ENCODE assay signal across 20 cellular contexts in the genomic region with DNA sequence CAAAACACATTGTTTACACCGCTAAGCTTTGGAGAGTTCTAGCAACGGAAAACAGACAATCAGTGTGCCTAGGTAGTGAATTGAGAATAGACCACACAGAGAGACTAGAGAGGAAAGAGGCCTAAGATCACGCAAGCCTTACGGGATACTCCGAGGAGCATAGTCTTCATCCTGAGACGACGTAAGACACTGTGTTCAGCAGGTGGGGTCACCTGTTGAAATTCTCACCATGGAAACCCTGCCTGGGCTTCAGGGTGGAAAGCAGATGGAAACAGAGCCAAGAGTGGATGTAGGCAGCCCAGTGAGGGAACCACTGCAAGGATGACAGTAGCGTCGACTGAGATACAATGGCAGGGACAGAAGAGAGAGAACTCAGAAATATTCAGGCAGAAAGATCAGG. TPM values are rescaled to one million over a fixed set of nuclear protein-coding genes. Genes with fewer than 3 reads are reported as not detected.
DNase-seq lines count a peak whose midpoint lies in the region; TF ChIP-seq lines count a peak whose summit lies in the region.
"Had no signal": no experiment of that assay in that cellular context is flagged by ENCODE, and none has a peak within 500 bp of the region (broad histone marks: within the 10 kb centered on the region; RNA-seq: fewer than 3 reads in every experiment).

No MANE protein-coding gene starts in this region.

- no peak overlapping the region for H2BK120ac ChIP-seq in neuronal stem cell (ENCODE audit: low read depth, low read length)

- TF ChIP-seq CTCF in HEK293 (tag by site-specific recombination; IDR thresholded peaks at IDR 0.05) (no peak), esophagus muscularis mucosa (IDR thresholded peaks at IDR 0.05) (no peak)

- CTCF ChIA-PET in HEK293 (lab: Yijun Ruan, JAX) = interaction anchor here (0.9 kb wide), 1 partner anchor 299 kb away, joined by 3 read pairs; no protein-coding TSS in a partner anchor

- H2AFZ ChIP-seq in neuronal stem cell (ENCODE audit: low read length) = no peak overlapping the region
- H2AFZ ChIP-seq: GM23248 had no signal

- DNase-seq in activated CD4-positive, alpha-beta T cell treated with anti-CD3 and anti-CD28 coated beads, Interleukin-2, amount 10 ng/mL, durations not matched to agents 24 days and 14 days = peak; percentile 50
- DNase-seq in activated CD4-positive, alpha-beta T cell treated with anti-CD3 and anti-CD28 coated beads for 4 hours = no peak
- DNase-seq in esophagus muscularis mucosa (ENCODE audit: extremely low spot score) = peak; percentile 24
- DNase-seq in neuronal stem cell (ENCODE audit: low spot score) = no peak
- no peak for DNase-seq in SW480 (ENCODE audit: low spot score)
- DNase-seq: Caco-2; CD4-positive, CD25-positive, alpha-beta regulatory T cell; CD8-positive, alpha-beta T cell; DMS79; EL; GDM1; GM23248; H7; HFFc6 had no signal

- H3K4me3 ChIP-seq in HEK293 (ENCODE audit: low read depth, low read length) (no peak overlapping the region), esophagus muscularis mucosa (no peak overlapping the region), neuronal stem cell (ENCODE audit: low read length in 2 of 2) (no peak overlapping the region)
- H3K4me3 ChIP-seq: BLaER1, GM12878, GM23248 had no signal

- H3K27ac Mint-ChIP-seq in activated CD4-positive, alpha-beta T cell treated with anti-CD3 and anti-CD28 coated beads, Interleukin-2, amount 10 ng/mL, durations not matched to agents 24 days and 14 days = no peak overlapping the region
- H3K27ac Mint-ChIP-seq: B cell; CD8-positive, alpha-beta T cell; HFFc6 had no signal

- intact Hi-C loops in activated CD4-positive, alpha-beta T cell treated with anti-CD3 and anti-CD28 coated beads, Interleukin-2, amount 10 ng/mL, durations not matched to agents 24 days and 14 days (cut with micrococcal nuclease) = no loop called here
- intact Hi-C loops in esophagus muscularis mucosa (cut with DNase I) = no loop called here

- no peak for TF ChIP-seq EP300 in esophagus muscularis mucosa (IDR thresholded peaks at IDR 0.05)

- H3K79me1 ChIP-seq in neuronal stem cell (ENCODE audit: low read depth, low read length) = no peaks in the 10 kb centered on the region

- H3K27me3 Mint-ChIP-seq in activated CD4-positive, alpha-beta T cell treated with anti-CD3 and anti-CD28 coated beads, Interleukin-2, amount 10 ng/mL, durations not matched to agents 24 days and 14 days = no peaks in the 10 kb centered on the region
- H3K27me3 Mint-ChIP-seq: B cell; CD4-positive, CD25-positive, alpha-beta regulatory T cell had no signal

- no peak overlapping the region for H3K14ac ChIP-seq in neuronal stem cell (ENCODE audit: low read length)

- H3K4me1 Mint-ChIP-seq in activated CD4-positive, alpha-beta T cell treated with anti-CD3 and anti-CD28 coated beads, Interleukin-2, amount 10 ng/mL, durations not matched to agents 24 days and 14 days = peaks cover 14% of the 10 kb centered on the region
- H3K4me1 Mint-ChIP-seq: B cell had no signal

- TF ChIP-seq POLR2A in esophagus muscularis mucosa (IDR thresholded peaks at IDR 0.05; ENCODE audit: low read depth) = no peak

- H3K23ac ChIP-seq in neuronal stem cell (ENCODE audit: low read depth, low read length, poor library complexity) = no peak overlapping the region

- no peak overlapping the region for H2AK5ac ChIP-seq in neuronal stem cell (ENCODE audit: low read depth, low read length)

- H3K36me3 Mint-ChIP-seq in activated CD4-positive, alpha-beta T cell treated with anti-CD3 and anti-CD28 coated beads, Interleukin-2, amount 10 ng/mL, durations not matched to agents 24 days and 14 days (ENCODE audit: low read depth) = peaks cover 42% of the 10 kb centered on the region

- no peak overlapping the region for H3K4ac ChIP-seq in neuronal stem cell (ENCODE audit: low read length)

- H4K8ac ChIP-seq in neuronal stem cell (ENCODE audit: low read depth, low read length) = no peak overlapping the region

- WGBS in esophagus muscularis mucosa = 96% methylated on average over 9 of the region's 9 CpGs
- WGBS in neuronal stem cell (ENCODE audit: extremely low coverage in 2 of 2, insufficient read length in 2 of 2, insufficient replicate concordance in 1 of 2), 2 donors = no CpG with 5 or more reads among the region's 9 CpGs

- no peak overlapping the region for H2BK15ac ChIP-seq in neuronal stem cell (ENCODE audit: low read length)

- no peak overlapping the region for H3K9ac ChIP-seq in neuronal stem cell (ENCODE audit: low read depth, low read length, poor library complexity)
- H3K9ac ChIP-seq: BLaER1, GM23248 had no signal

- H3K36me3 ChIP-seq in HEK293 (ENCODE audit: control insufficient read depth in 2 of 2, insufficient read depth in 1 of 2, low read length in 2 of 2) (peaks cover 50 to 52% of the 10 kb centered on the region in 2 experiments), esophagus muscularis mucosa (peaks cover 6 to 84% (median 51%) of the 10 kb centered on the region in 4 donors), neuronal stem cell (replicated peaks in 1 of 2; ENCODE audit: control insufficient read depth in 2 of 2, insufficient read depth in 2 of 2, low read length in 2 of 2) (peaks cover 3 to 78% of the 10 kb centered on the region in 2 donors)

- no peak overlapping the region for H3K4me3 Mint-ChIP-seq in activated CD4-positive, alpha-beta T cell treated with anti-CD3 and anti-CD28 coated beads, Interleukin-2, amount 10 ng/mL, durations not matched to agents 24 days and 14 days
- H3K4me3 Mint-ChIP-seq: B cell; CD4-positive, CD25-positive, alpha-beta regulatory T cell; CD8-positive, alpha-beta T cell; HFFc6 had no signal

- no peak overlapping the region for H2BK5ac ChIP-seq in neuronal stem cell (ENCODE audit: low read length)

- H3K18ac ChIP-seq in neuronal stem cell (ENCODE audit: low read length) = no peak overlapping the region

- H4K91ac ChIP-seq in neuronal stem cell (ENCODE audit: low read depth, low read length, poor library complexity) = no peak overlapping the region

- no peaks in the 10 kb centered on the region for H3K4me1 ChIP-seq in HEK293 (ENCODE audit: control insufficient read depth, insufficient read depth, low read length)
- no peaks in the 10 kb centered on the region for H3K4me1 ChIP-seq in esophagus muscularis mucosa
- H3K4me1 ChIP-seq in neuronal stem cell (ENCODE audit: control insufficient read depth in 2 of 2, insufficient read depth in 1 of 2, low read depth in 1 of 2, low read length in 2 of 2) = peaks cover 0 to 5% of the 10 kb centered on the region in 2 donors
- H3K4me1 ChIP-seq: BLaER1, Caco-2 had no signal

- H3K9me3 ChIP-seq in HEK293 (ENCODE audit: control insufficient read depth, insufficient read depth, low read depth, low read length) (no peaks in the 10 kb centered on the region), esophagus muscularis mucosa (no peaks in the 10 kb centered on the region), neuronal stem cell (replicated peaks in 1 of 2; ENCODE audit: control insufficient read depth in 2 of 2, insufficient read depth in 1 of 2, low read depth in 1 of 2, low read length in 2 of 2) (no peaks in the 10 kb centered on the region)
- H3K9me3 ChIP-seq: BLaER1, Caco-2 had no signal

- no peak overlapping the region for H2BK12ac ChIP-seq in neuronal stem cell (ENCODE audit: low read length)

- no peaks in the 10 kb centered on the region for H3K27me3 ChIP-seq in esophagus muscularis mucosa
- H3K27me3 ChIP-seq in neuronal stem cell (ENCODE audit: control insufficient read depth in 3 of 3, insufficient read depth in 3 of 3, low read depth in 1 of 3, low read length in 3 of 3) = no peaks in the 10 kb centered on the region
- H3K27me3 ChIP-seq: BLaER1 had no signal

- no peaks in the 10 kb centered on the region for H3K9me3 Mint-ChIP-seq in activated CD4-positive, alpha-beta T cell treated with anti-CD3 and anti-CD28 coated beads, Interleukin-2, amount 10 ng/mL, durations not matched to agents 24 days and 14 days
- H3K9me3 Mint-ChIP-seq: CD4-positive, CD25-positive, alpha-beta regulatory T cell; CD8-positive, alpha-beta T cell; HFFc6 had no signal

- POLR2A ChIA-PET in HEK293 (lab: Yijun Ruan, JAX) = no interaction called here

- H3K27ac ChIP-seq in HEK293 (ENCODE audit: extremely low read depth, low read depth, low read length) (no peak overlapping the region), esophagus muscularis mucosa (replicated peaks in 1 of 4) (no peak overlapping the region), neuronal stem cell (replicated peaks; ENCODE audit: low read length) (no peak overlapping the region)
- H3K27ac ChIP-seq: 22Rv1, BLaER1, C4-2B, GM23248 had no signal

- H3K4me2 ChIP-seq in neuronal stem cell (ENCODE audit: insufficient read depth, low read length, poor library complexity, severe bottlenecking) = no peak overlapping the region
- H3K4me2 ChIP-seq: BLaER1 had no signal

TF ChIP-seq in HEK293, 187 proteins besides CTCF, POLR2A, EP300 and RAD21:
- TF ChIP-seq IKZF3 (tag by site-specific recombination; IDR thresholded peaks at IDR 0.05) (no peak), SCRT2 (tag by site-specific recombination; IDR thresholded peaks at IDR 0.05) (peak; percentile 95), ZNF426 (tag by site-specific recombination; IDR thresholded peaks at IDR 0.05) (no peak), SCRT1 (tag by site-specific recombination; IDR thresholded peaks at IDR 0.05; ENCODE audit: borderline replicate concordance) (peak; percentile 99)

RNA-seq across cellular contexts. Expression of a gene that starts 40.2 kb away (rescaled TPM):
- total RNA-seq in activated CD4-positive, alpha-beta T cell treated with anti-CD3 and anti-CD28 coated beads, Interleukin-2, amount 10 ng/mL, durations not matched to agents 24 days and 14 days = 67.7 and 68.3 TPM in 2 replicates
- 10 to 100 TPM in 3 of 4 donors, 1 to 10 TPM in 1; 9.4 to 18.3 (median 16.0) TPM for total RNA-seq in esophagus muscularis mucosa
- 36.1 TPM for polyA plus RNA-seq in neuronal stem cell (2013, experiment 1 of 2)
- polyA plus RNA-seq in neuronal stem cell (2013, experiment 2 of 2) = 36.5 TPM

Comparison
In these comparisons a context has a peak if more than half of its experiments do, and no peak if none do; other contexts are left out.
1. DNase-seq: peak in activated CD4-positive, alpha-beta T cell treated with anti-CD3 and anti-CD28 coated beads, Interleukin-2, amount 10 ng/mL, durations not matched to agents 24 days and 14 days (single experiment) and esophagus muscularis mucosa (single experiment); none in activated CD4-positive, alpha-beta T cell treated with anti-CD3 and anti-CD28 coated beads for 4 hours (0 of 2), neuronal stem cell (single experiment) and SW480 (single experiment).